9 cellular contexts compared by ENCODE assay signal in genomic region chr14:22557846-22558220, GRCh38. TPM values are rescaled to one million over a fixed set of nuclear protein-coding genes. Genes with fewer than 3 reads are reported as not detected.
DNase-seq lines count a peak whose midpoint lies in the region; ATAC-seq and TF ChIP-seq lines count a peak whose summit lies in the region.
"Had no signal": no experiment of that assay in that cellular context is flagged by ENCODE, and none has a peak within 500 bp of the region (broad histone marks: within the 10 kb centered on the region; RNA-seq: fewer than 3 reads in every experiment).

No MANE protein-coding gene starts in this region.

- no peaks in the 10 kb centered on the region for H3K27me3 Mint-ChIP-seq in CD8-positive, alpha-beta T cell (ENCODE audit: low read depth)
- peaks cover 2% of the 10 kb centered on the region for H3K27me3 Mint-ChIP-seq in mesothelial cell of epicardium (ENCODE audit: low read depth)

- POLR2A ChIA-PET in CD8-positive, alpha-beta T cell (lab: Charles Lee), result interaction anchor here (0.9 to 5.2 kb wide), 4 partner anchors 9 to 644 kb away, joined by 3 to 145 read pairs (median 7); no protein-coding TSS in a partner anchor

- ATAC-seq in CD8-positive, alpha-beta T cell, result no peak
- ATAC-seq in GM18870 (IDR thresholded peaks at IDR 0.05; ENCODE audit: unreplicated experiment), result no peak

- no peak overlapping the region for H3K4me2 ChIP-seq in neural cell (ENCODE audit: low read length)

- H3K27me3 ChIP-seq in CD8-positive, alpha-beta T cell (ENCODE audit: insufficient read depth, low read length), result no peaks in the 10 kb centered on the region
- H3K27me3 ChIP-seq in breast epithelium (no peaks in the 10 kb centered on the region), neural cell (ENCODE audit: insufficient read depth, low read depth, low read length) (no peaks in the 10 kb centered on the region), BE2C (no peaks in the 10 kb centered on the region)

- peaks cover 91% of the 10 kb centered on the region for H3K4me1 Mint-ChIP-seq in CD8-positive, alpha-beta T cell (ENCODE audit: low read depth)
- H3K4me1 Mint-ChIP-seq in mesothelial cell of epicardium, result peaks cover 13% of the 10 kb centered on the region

- H3K79me2 ChIP-seq in neural cell (replicated peaks; ENCODE audit: insufficient read depth, low read length), result no peaks in the 10 kb centered on the region

- TF ChIP-seq CTCF in CD8-positive, alpha-beta T cell (IDR thresholded peaks at IDR 0.05), result no peak
- no peak for TF ChIP-seq CTCF in breast epithelium (IDR thresholded peaks at IDR 0.05)
- TF ChIP-seq CTCF in neural cell (IDR thresholded peaks at IDR 0.05; ENCODE audit: poor library complexity, severe bottlenecking), result no peak
- TF ChIP-seq CTCF in mesothelial cell of epicardium (IDR thresholded peaks at IDR 0.05; ENCODE audit: unreplicated experiment), result no peak
- TF ChIP-seq CTCF in BE2C (IDR thresholded peaks at IDR 0.05; ENCODE audit: low read depth, low read length), result no peak

- peaks cover 9% of the 10 kb centered on the region for H3K36me3 Mint-ChIP-seq in CD8-positive, alpha-beta T cell
- no peaks in the 10 kb centered on the region for H3K36me3 Mint-ChIP-seq in mesothelial cell of epicardium

- no peak for TF ChIP-seq RAD21 in neural cell (conservative IDR thresholded peaks at IDR 0.05)

- peak overlapping the region; percentile 81 for H3K4me3 Mint-ChIP-seq in CD8-positive, alpha-beta T cell
- H3K4me3 Mint-ChIP-seq in mesothelial cell of epicardium, result no peak overlapping the region

- H3K4me1 ChIP-seq in CD8-positive, alpha-beta T cell (ENCODE audit: insufficient read depth, low read length), result peaks cover 86% of the 10 kb centered on the region
- peaks cover 0 to 9% of the 10 kb centered on the region in 2 donors for H3K4me1 ChIP-seq in breast epithelium
- H3K4me1 ChIP-seq in BE2C, result peaks cover 10% of the 10 kb centered on the region

- H3K27ac ChIP-seq in CD8-positive, alpha-beta T cell (ENCODE audit: low read depth, low read length), result peak overlapping the region; percentile 86
- peak overlapping the region; percentile 98 for H3K27ac ChIP-seq in KOPT-K1 (ENCODE audit: low read depth, low read length, poor library complexity, severe bottlenecking)
- peak overlapping the region; percentile 8 to 48 for H3K27ac ChIP-seq in breast epithelium
- H3K27ac ChIP-seq in neural cell (ENCODE audit: low read length), result no peak overlapping the region

- no peaks in the 10 kb centered on the region for H3K9me3 ChIP-seq in CD8-positive, alpha-beta T cell (ENCODE audit: low read length)
- H3K9me3 ChIP-seq in KOPT-K1 (ENCODE audit: insufficient read depth, low read length, poor library complexity, severe bottlenecking) (no peaks in the 10 kb centered on the region), breast epithelium (no peaks in the 10 kb centered on the region), neural cell (ENCODE audit: low read length) (no peaks in the 10 kb centered on the region), BE2C (no peaks in the 10 kb centered on the region)

- CTCF ChIA-PET in CD8-positive, alpha-beta T cell (lab: Charles Lee), result interaction anchor here (0.7 to 4.9 kb wide), 15 partner anchors 9 to 697 kb away, joined by 3 to 273 read pairs (median 3); no protein-coding TSS in a partner anchor

- no peak overlapping the region for H2AFZ ChIP-seq in neural cell (ENCODE audit: low read depth, low read length)

- no peaks in the 10 kb centered on the region for H3K9me3 Mint-ChIP-seq in CD8-positive, alpha-beta T cell
- no peaks in the 10 kb centered on the region for H3K9me3 Mint-ChIP-seq in mesothelial cell of epicardium

- H3F3A ChIP-seq in neural cell (ENCODE audit: insufficient read depth, low read length, poor library complexity, severe bottlenecking), result no peaks in the 10 kb centered on the region

- no peak for DNase-seq in CD8-positive, alpha-beta T cell
- no peak for DNase-seq in breast epithelium (ENCODE audit: low spot score in 2 of 2)
- no peak for DNase-seq in mesothelial cell of epicardium (ENCODE audit: low spot score in 2 of 2, unreplicated experiment in 2 of 2)
- no peak for DNase-seq in BE2C
- DNase-seq in stimulated activated CD4-positive, alpha-beta T cell treated with anti-CD3 and anti-CD28 coated beads, Interleukin-12 subunit alpha, Interleukin-12 subunit beta, amount 100 ng/mL, for 4 hours, result no peak

- no peak for TF ChIP-seq EP300 in neural cell (conservative IDR thresholded peaks at IDR 0.05; ENCODE audit: poor library complexity, severe bottlenecking)

- peak overlapping the region; percentile 13 for H3K9ac ChIP-seq in neural cell (ENCODE audit: low read length)

- no peaks in the 10 kb centered on the region for H3K9me2 ChIP-seq in neural cell (ENCODE audit: insufficient read depth, low read length)

- H3K4me3 ChIP-seq in CD8-positive, alpha-beta T cell (ENCODE audit: low read depth, low read length), result peak overlapping the region; percentile 60
- H3K4me3 ChIP-seq in breast epithelium (no peak overlapping the region), neural cell (ENCODE audit: low read length) (no peak overlapping the region), BE2C (ENCODE audit: low read depth, low read length) (no peak overlapping the region)
- H3K4me3 ChIP-seq: lung had no signal

- H3K27ac Mint-ChIP-seq in CD8-positive, alpha-beta T cell, result peak overlapping the region; percentile 98
- no peak overlapping the region for H3K27ac Mint-ChIP-seq in mesothelial cell of epicardium

- no peak for TF ChIP-seq POLR2A in breast epithelium (IDR thresholded peaks at IDR 0.05)

- H3K36me3 ChIP-seq in CD8-positive, alpha-beta T cell (ENCODE audit: insufficient read depth, low read length), result peaks cover 3% of the 10 kb centered on the region
- no peaks in the 10 kb centered on the region for H3K36me3 ChIP-seq in KOPT-K1 (ENCODE audit: insufficient read depth, low read length)
- H3K36me3 ChIP-seq in breast epithelium, result no peaks in the 10 kb centered on the region
- no peaks in the 10 kb centered on the region for H3K36me3 ChIP-seq in neural cell (ENCODE audit: insufficient read depth, low read length)
- H3K36me3 ChIP-seq in BE2C, result no peaks in the 10 kb centered on the region

- H4K20me1 ChIP-seq in neural cell (ENCODE audit: insufficient read depth), result no peaks in the 10 kb centered on the region

- intact Hi-C loops in CD8-positive, alpha-beta T cell (cut with DNase I, micrococcal nuclease), result loop anchor here (1.0 to 5.0 kb wide), 22 partner anchors 12 to 836 kb away; partner anchors contain the start of genes AJUBA (in 1 of the 2) and DAD1 (in 1 of the 2)
- intact Hi-C loops in breast epithelium (cut with DNase I; ENCODE audit: low total_unique reads), result loop anchor here (10.0 kb wide), 1 partner anchor 73 kb away; no protein-coding TSS in a partner anchor

TF ChIP-seq in neural cell, 6 proteins besides CTCF, POLR2A, EP300 and RAD21:
- TF ChIP-seq EZH2 (IDR thresholded peaks at IDR 0.05; ENCODE audit: borderline replicate concordance, insufficient read depth, low read length, poor library complexity, severe bottlenecking) (no peak), SMC3 (conservative IDR thresholded peaks at IDR 0.05; ENCODE audit: poor library complexity) (no peak), MXI1 (conservative IDR thresholded peaks at IDR 0.05; ENCODE audit: poor library complexity, severe bottlenecking) (no peak), TAF1 (IDR thresholded peaks at IDR 0.05; ENCODE audit: low read depth) (no peak), POLR2AphosphoS5 (IDR thresholded peaks at IDR 0.05) (no peak)
- TF ChIP-seq, protein P1, sequence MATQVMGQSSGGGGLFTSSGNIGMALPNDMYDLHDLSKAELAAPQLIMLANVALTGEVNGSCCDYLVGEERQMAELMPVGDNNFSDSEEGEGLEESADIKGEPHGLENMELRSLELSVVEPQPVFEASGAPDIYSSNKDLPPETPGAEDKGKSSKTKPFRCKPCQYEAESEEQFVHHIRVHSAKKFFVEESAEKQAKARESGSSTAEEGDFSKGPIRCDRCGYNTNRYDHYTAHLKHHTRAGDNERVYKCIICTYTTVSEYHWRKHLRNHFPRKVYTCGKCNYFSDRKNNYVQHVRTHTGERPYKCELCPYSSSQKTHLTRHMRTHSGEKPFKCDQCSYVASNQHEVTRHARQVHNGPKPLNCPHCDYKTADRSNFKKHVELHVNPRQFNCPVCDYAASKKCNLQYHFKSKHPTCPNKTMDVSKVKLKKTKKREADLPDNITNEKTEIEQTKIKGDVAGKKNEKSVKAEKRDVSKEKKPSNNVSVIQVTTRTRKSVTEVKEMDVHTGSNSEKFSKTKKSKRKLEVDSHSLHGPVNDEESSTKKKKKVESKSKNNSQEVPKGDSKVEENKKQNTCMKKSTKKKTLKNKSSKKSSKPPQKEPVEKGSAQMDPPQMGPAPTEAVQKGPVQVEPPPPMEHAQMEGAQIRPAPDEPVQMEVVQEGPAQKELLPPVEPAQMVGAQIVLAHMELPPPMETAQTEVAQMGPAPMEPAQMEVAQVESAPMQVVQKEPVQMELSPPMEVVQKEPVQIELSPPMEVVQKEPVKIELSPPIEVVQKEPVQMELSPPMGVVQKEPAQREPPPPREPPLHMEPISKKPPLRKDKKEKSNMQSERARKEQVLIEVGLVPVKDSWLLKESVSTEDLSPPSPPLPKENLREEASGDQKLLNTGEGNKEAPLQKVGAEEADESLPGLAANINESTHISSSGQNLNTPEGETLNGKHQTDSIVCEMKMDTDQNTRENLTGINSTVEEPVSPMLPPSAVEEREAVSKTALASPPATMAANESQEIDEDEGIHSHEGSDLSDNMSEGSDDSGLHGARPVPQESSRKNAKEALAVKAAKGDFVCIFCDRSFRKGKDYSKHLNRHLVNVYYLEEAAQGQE (IDR thresholded peaks at IDR 0.05; ENCODE audit: borderline replicate concordance), result no peak

RNA-seq across cellular contexts. Expression of gene DAD1, which starts 31.2 kb away (rescaled TPM):
- 10 to 100 TPM; 27.2 to 35.6 TPM for total RNA-seq in CD8-positive, alpha-beta T cell
- total RNA-seq in breast epithelium (100 to 1,000 TPM; 192 to 238 (median 202) TPM), mesothelial cell of epicardium (140 to 141 TPM (median 141 TPM) in 3 replicates)
- 297 and 369 TPM in 2 replicates for polyA plus RNA-seq in neural cell
- 110 and 134 TPM in 2 replicates for polyA minus RNA-seq in neural cell
- 335 TPM for polyA plus RNA-seq in BE2C (2012; ENCODE audit: insufficient read depth, insufficient read length, low read depth)

RNA-seq across cellular contexts. Expression of gene ABHD4, which starts 40.3 kb away (rescaled TPM):
- 1 to 10 TPM; 7.9 to 8.3 TPM for total RNA-seq in CD8-positive, alpha-beta T cell
- total RNA-seq in breast epithelium (10 to 100 TPM; 22.1 to 41.6 (median 25.2) TPM), mesothelial cell of epicardium (28.2 to 29.3 TPM (median 28.4 TPM) in 3 replicates)
- polyA plus RNA-seq in neural cell, result 2.6 and 3.0 TPM in 2 replicates
- 5.6 and 5.8 TPM in 2 replicates for polyA minus RNA-seq in neural cell
- 5.5 TPM for polyA plus RNA-seq in BE2C (2012; ENCODE audit: insufficient read depth, insufficient read length, low read depth)
